In genomic region chr4:69093681-69094080, GRCh38 we compare ENCODE assay signal across 27 cellular contexts. TPM values are rescaled to one million over a fixed set of nuclear protein-coding genes. Genes with fewer than 3 reads are reported as not detected.
"Had no signal": no experiment of that assay in that cellular context is flagged by ENCODE, and none has a peak within 500 bp of the region (broad histone marks: within the 10 kb centered on the region; RNA-seq: fewer than 3 reads in every experiment).

No MANE protein-coding gene starts in this region.

- H3K9me3 ChIP-seq: esophagus muscularis mucosa, right lobe of liver, suprapubic skin, vagina had no signal

- H3K4me2 ChIP-seq: hepatocyte, smooth muscle cell had no signal

- H3K27ac ChIP-seq: dorsolateral prefrontal cortex, esophagus muscularis mucosa, foreskin keratinocyte, gastroesophageal sphincter, heart left ventricle, hepatocyte, left lung, parathyroid adenoma, right lobe of liver, suprapubic skin, vagina had no signal

- DNase-seq: dorsolateral prefrontal cortex; effector CD4-positive, alpha-beta T cell; heart left ventricle; left cardiac atrium; left lung; natural killer cell; right lobe of liver; stimulated activated CD4-positive, alpha-beta T cell treated with anti-CD3 and anti-CD28 coated beads, Interleukin-12 subunit alpha, Interleukin-12 subunit beta, amount 100 ng/mL, for 4 hours; stimulated activated CD4-positive, alpha-beta T cell treated with anti-CD3 and anti-CD28 coated beads, Interleukin-1b, Interleukin-23, amount 100 ng/mL, for 48 hours; stimulated activated CD4-positive, alpha-beta T cell treated with anti-CD3 and anti-CD28 coated beads, Interleukin-4, amount 100 ng/mL, for 1 hour; stimulated activated CD8-positive, alpha-beta memory T cell treated with anti-CD3 and anti-CD28 coated beads, Interleukin-4, amount 100 ng/mL, for 48 hours; stimulated activated naive CD4-positive, alpha-beta T cell; stimulated activated naive CD8-positive, alpha-beta T cell treated with anti-CD3 and anti-CD28 coated beads, Interleukin-15, amount 100 ng/mL, for 72 hours; trophoblast cell had no signal

- H3K79me2 ChIP-seq: hepatocyte, parathyroid adenoma had no signal

- H3K9ac ChIP-seq: parathyroid adenoma had no signal

- H3K36me3 ChIP-seq: esophagus muscularis mucosa, gastroesophageal sphincter, heart left ventricle, left lung, right lobe of liver, suprapubic skin, vagina had no signal

- FAIRE-seq: colon had no signal

- H3K4me1 ChIP-seq: esophagus muscularis mucosa, gastroesophageal sphincter, heart left ventricle, left lung, parathyroid adenoma, suprapubic skin, vagina had no signal

- H3K27me3 ChIP-seq: esophagus muscularis mucosa, foreskin keratinocyte, gastroesophageal sphincter, heart left ventricle, hepatocyte, left lung, right lobe of liver, suprapubic skin, vagina had no signal

- ATAC-seq: foreskin keratinocyte; gastroesophageal sphincter; heart left ventricle; left cardiac atrium; left lung; natural killer cell; right lobe of liver; stimulated activated naive CD8-positive, alpha-beta T cell treated with anti-CD3 and anti-CD28 coated beads, Interleukin-15, amount 100 ng/mL, for 72 hours had no signal

- H3K4me3 ChIP-seq: dorsolateral prefrontal cortex, esophagus muscularis mucosa, gastroesophageal sphincter, heart left ventricle, hepatocyte, left lung, right lobe of liver, smooth muscle cell, suprapubic skin, vagina had no signal

- H2AFZ ChIP-seq: hepatocyte, parathyroid adenoma had no signal

RNA-seq across cellular contexts. Expression of gene UGT2B7, which starts 2.6 kb away (rescaled TPM):
- total RNA-seq: dorsolateral prefrontal cortex, esophagus muscularis mucosa, fibroblast of lung, foreskin keratinocyte, gastroesophageal sphincter, heart left ventricle, left cardiac atrium, lung microvascular endothelial cell, mesenteric fat pad, natural killer cell, osteoblast, vagina had no signal
- polyA plus RNA-seq: fibroblast of lung, heart left ventricle had no signal
